ENCODE assay signal across 32 cellular contexts in genomic region chr9:77911928-77912327, GRCh38.
"Had no signal": no experiment of that assay in that cellular context is flagged by ENCODE, and none has a peak within 500 bp of the region (broad histone marks: within the 10 kb centered on the region; RNA-seq: fewer than 3 reads in every experiment).

No MANE protein-coding gene starts in this region.

- H3K27ac Mint-ChIP-seq: activated naive CD8-positive, alpha-beta T cell treated with anti-CD3 and anti-CD28 coated beads, Interleukin-2, amount 50 U/mL, for 24 hours; activated T-cell treated with anti-CD3 and anti-CD28 coated beads, Interleukin-2, amount 50 U/mL, for 24 hours; activated T-helper 2 cell treated with anti-CD3 and anti-CD28 coated beads, Interferon-gamma antibody, Interleukin-2, Interleukin-4, amounts not matched to agents 10 μg/mL and 5 μg/mL and 100 μg/mL, durations not matched to agents 14 hours and 24 hours and 36 hours; nephron; progenitor cell of endocrine pancreas; stimulated activated naive B cell treated with anti-CD40 and anti-IgM and Interleukin-4, amounts not matched to agents 10 μg/mL and 1 μg/mL and 100 μg/mL, for 72 hours had no signal

- H3K9me3 ChIP-seq: esophagus muscularis mucosa, heart right ventricle, left ventricle myocardium inferior, mucosa of descending colon, ovary, stomach, thyroid gland, upper lobe of left lung, vagina had no signal

- H3K36me3 ChIP-seq: esophagus muscularis mucosa, heart right ventricle, left ventricle myocardium inferior, ovary, stomach, thyroid gland, upper lobe of left lung, vagina, WERI-Rb-1 had no signal

- DNase-seq: activated CD4-positive, alpha-beta T cell treated with anti-CD3 and anti-CD28 coated beads for 48 hours; activated CD4-positive, alpha-beta T cell treated with anti-CD3 and anti-CD28 coated beads, Interleukin-2, amount 50 U/mL, for 48 hours; activated CD8-positive, alpha-beta memory T cell treated with anti-CD3 and anti-CD28 coated beads, Interleukin-2, amount 50 U/mL, for 4 hours; activated naive CD8-positive, alpha-beta T cell treated with anti-CD3 and anti-CD28 coated beads, Interleukin-2, amount 50 U/mL, for 24 hours; activated T-cell treated with anti-CD3 and anti-CD28 coated beads, Interleukin-2, amount 50 U/mL, for 24 hours; amygdala; caudate nucleus; dermis blood vessel endothelial cell; effector CD4-positive, alpha-beta T cell; foreskin keratinocyte; heart right ventricle; kidney glomerular epithelial cell; left ventricle myocardium inferior; mucosa of descending colon; ovary; retina; stimulated activated CD4-positive, alpha-beta T cell treated with anti-CD3 and anti-CD28 coated beads, Interleukin-15, amount 100 ng/mL, for 24 hours; stimulated activated CD4-positive, alpha-beta T cell treated with anti-CD3 and anti-CD28 coated beads, Interleukin-2, amount 100 ng/mL, for 24 hours; stimulated activated naive B cell treated with anti-CD40 and anti-IgM and Interleukin-4, amounts not matched to agents 10 μg/mL and 1 μg/mL and 100 μg/mL, for 72 hours; stomach; T-helper 1 cell; T1000; thyroid gland; upper lobe of left lung; WERI-Rb-1 had no signal

- H3K4me3 Mint-ChIP-seq: activated naive CD4-positive, alpha-beta T cell treated with anti-CD3 and anti-CD28 coated beads, Interleukin-2, amount 50 U/mL, for 24 hours; activated naive CD8-positive, alpha-beta T cell treated with anti-CD3 and anti-CD28 coated beads, Interleukin-2, amount 50 U/mL, for 24 hours; activated T-cell treated with anti-CD3 and anti-CD28 coated beads, Interleukin-2, amount 50 U/mL, for 24 hours; nephron; stimulated activated naive B cell treated with anti-CD40 and anti-IgM and Interleukin-4, amounts not matched to agents 10 μg/mL and 1 μg/mL and 100 μg/mL, for 72 hours had no signal

- ATAC-seq: activated CD4-positive, CD25-positive, alpha-beta regulatory T cell treated with anti-CD3 and anti-CD28 coated beads, Interleukin-2, amount 50 U/mL, for 24 hours; activated naive CD8-positive, alpha-beta T cell treated with anti-CD3 and anti-CD28 coated beads, Interleukin-2, amount 50 U/mL, for 24 hours; foreskin keratinocyte; heart right ventricle; mucosa of descending colon; stimulated activated naive B cell treated with anti-CD40 and anti-IgM and Interleukin-4, amounts not matched to agents 10 μg/mL and 1 μg/mL and 100 μg/mL, for 72 hours had no signal

- H3K27ac ChIP-seq: esophagus muscularis mucosa, heart right ventricle, left ventricle myocardium inferior, ovary, stomach, thyroid gland, upper lobe of left lung, vagina, WERI-Rb-1 had no signal

- H3K9me3 Mint-ChIP-seq: activated naive CD4-positive, alpha-beta T cell treated with anti-CD3 and anti-CD28 coated beads, Interleukin-2, amount 50 U/mL, for 24 hours; activated naive CD8-positive, alpha-beta T cell treated with anti-CD3 and anti-CD28 coated beads, Interleukin-2, amount 50 U/mL, for 24 hours; activated T-cell treated with anti-CD3 and anti-CD28 coated beads, Interleukin-2, amount 50 U/mL, for 24 hours; nephron; stimulated activated naive B cell treated with anti-CD40 and anti-IgM and Interleukin-4, amounts not matched to agents 10 μg/mL and 1 μg/mL and 100 μg/mL, for 72 hours had no signal

- H3K27me3 Mint-ChIP-seq: activated naive CD4-positive, alpha-beta T cell treated with anti-CD3 and anti-CD28 coated beads, Interleukin-2, amount 50 U/mL, for 24 hours; activated naive CD8-positive, alpha-beta T cell treated with anti-CD3 and anti-CD28 coated beads, Interleukin-2, amount 50 U/mL, for 24 hours; activated T-cell treated with anti-CD3 and anti-CD28 coated beads, Interleukin-2, amount 50 U/mL, for 24 hours; progenitor cell of endocrine pancreas had no signal

- H3K36me3 Mint-ChIP-seq: stimulated activated naive B cell treated with anti-CD40 and anti-IgM and Interleukin-4, amounts not matched to agents 10 μg/mL and 1 μg/mL and 100 μg/mL, for 72 hours had no signal
